1 cellular context compared by ENCODE assay signal in genomic region chr21:45072166-45072962, GRCh38.
TF ChIP-seq lines count a peak whose summit lies in the region.

No MANE protein-coding gene starts in this region.

TF ChIP-seq in IMR-90, 13 proteins besides CTCF, POLR2A, EP300 and RAD21 (continued from another document):
- no peak for TF ChIP-seq USF2 (IDR thresholded peaks at IDR 0.05; ENCODE audit: low read depth, low read length)
- no peak for TF ChIP-seq SMC3 (IDR thresholded peaks at IDR 0.05; ENCODE audit: low read depth, low read length)
- TF ChIP-seq ELK1 (IDR thresholded peaks at IDR 0.05; ENCODE audit: borderline replicate concordance, low read depth, low read length) = no peak
- no peak for TF ChIP-seq NFE2L2 (IDR thresholded peaks at IDR 0.05; ENCODE audit: low read depth, low read length)
- no peak for TF ChIP-seq CHD1 (IDR thresholded peaks at IDR 0.05; ENCODE audit: low read depth, low read length)
- no peak for TF ChIP-seq FOS (IDR thresholded peaks at IDR 0.05; ENCODE audit: low read depth, low read length)
- TF ChIP-seq RCOR1 (IDR thresholded peaks at IDR 0.05; ENCODE audit: insufficient replicate concordance, low read length) = no peak
- TF ChIP-seq MAZ (IDR thresholded peaks at IDR 0.05; ENCODE audit: borderline replicate concordance, low read depth, low read length) = no peak
